ENCODE assay signal across 1 cellular context in genomic region chr4:703336-704197, GRCh38.
TF ChIP-seq lines count a peak whose summit lies in the region.

No MANE protein-coding gene starts in this region.

TF ChIP-seq in K562, 482 proteins besides CTCF, POLR2A, EP300 and RAD21:
- TF ChIP-seq DIDO1 (tag; IDR thresholded peaks at IDR 0.05; ENCODE audit: low read depth), result no peak
- TF ChIP-seq, protein P1, sequence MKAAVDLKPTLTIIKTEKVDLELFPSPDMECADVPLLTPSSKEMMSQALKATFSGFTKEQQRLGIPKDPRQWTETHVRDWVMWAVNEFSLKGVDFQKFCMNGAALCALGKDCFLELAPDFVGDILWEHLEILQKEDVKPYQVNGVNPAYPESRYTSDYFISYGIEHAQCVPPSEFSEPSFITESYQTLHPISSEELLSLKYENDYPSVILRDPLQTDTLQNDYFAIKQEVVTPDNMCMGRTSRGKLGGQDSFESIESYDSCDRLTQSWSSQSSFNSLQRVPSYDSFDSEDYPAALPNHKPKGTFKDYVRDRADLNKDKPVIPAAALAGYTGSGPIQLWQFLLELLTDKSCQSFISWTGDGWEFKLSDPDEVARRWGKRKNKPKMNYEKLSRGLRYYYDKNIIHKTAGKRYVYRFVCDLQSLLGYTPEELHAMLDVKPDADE (conservative IDR thresholded peaks at IDR 0.05; ENCODE audit: control insufficient read depth, low read depth, low read length), result 0 out of 2 replicates have a peak, but pooled peaks have one; percentile 34
TF ChIP-seq in K562: peak in this region for 1.
